1 cellular context compared by ENCODE assay signal in the genomic region with DNA sequence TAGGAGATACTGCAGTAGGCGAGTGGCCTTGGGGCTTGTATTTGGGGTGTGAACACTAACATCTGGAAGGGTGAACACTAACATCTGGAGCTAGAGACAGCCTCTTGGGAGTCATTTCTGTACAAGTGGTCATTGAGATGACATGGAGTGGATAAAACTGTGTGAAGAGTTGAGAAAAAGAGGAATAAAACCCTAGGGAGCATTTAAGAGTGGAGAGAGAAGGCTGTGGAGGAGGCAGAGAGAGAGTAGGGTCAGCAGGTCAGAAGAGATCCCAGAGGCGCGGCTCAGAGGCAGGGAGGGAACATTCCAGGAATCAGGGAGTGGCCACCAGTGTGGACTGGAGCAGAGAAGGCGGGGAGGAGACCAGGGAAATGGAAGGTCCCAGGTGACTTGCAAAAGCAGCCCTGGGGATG.
TF ChIP-seq lines count a peak whose summit lies in the region.

No MANE protein-coding gene starts in this region.

TF ChIP-seq in IMR-90, 13 proteins besides CTCF, POLR2A, EP300 and RAD21:
- TF ChIP-seq BHLHE40 (IDR thresholded peaks at IDR 0.05; ENCODE audit: low read depth, low read length), result no peak
- no peak for TF ChIP-seq NFE2L2 (IDR thresholded peaks at IDR 0.05; ENCODE audit: low read depth, low read length)
- TF ChIP-seq, protein P1, sequence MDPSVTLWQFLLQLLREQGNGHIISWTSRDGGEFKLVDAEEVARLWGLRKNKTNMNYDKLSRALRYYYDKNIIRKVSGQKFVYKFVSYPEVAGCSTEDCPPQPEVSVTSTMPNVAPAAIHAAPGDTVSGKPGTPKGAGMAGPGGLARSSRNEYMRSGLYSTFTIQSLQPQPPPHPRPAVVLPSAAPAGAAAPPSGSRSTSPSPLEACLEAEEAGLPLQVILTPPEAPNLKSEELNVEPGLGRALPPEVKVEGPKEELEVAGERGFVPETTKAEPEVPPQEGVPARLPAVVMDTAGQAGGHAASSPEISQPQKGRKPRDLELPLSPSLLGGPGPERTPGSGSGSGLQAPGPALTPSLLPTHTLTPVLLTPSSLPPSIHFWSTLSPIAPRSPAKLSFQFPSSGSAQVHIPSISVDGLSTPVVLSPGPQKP (IDR thresholded peaks at IDR 0.05; ENCODE audit: borderline replicate concordance, low read depth, low read length), result no peak
- TF ChIP-seq FOS (IDR thresholded peaks at IDR 0.05; ENCODE audit: low read depth, low read length), result no peak
- no peak for TF ChIP-seq MXI1 (IDR thresholded peaks at IDR 0.05; ENCODE audit: borderline replicate concordance, low read depth, low read length)
- TF ChIP-seq RCOR1 (IDR thresholded peaks at IDR 0.05; ENCODE audit: insufficient replicate concordance, low read length), result no peak
- TF ChIP-seq RFX5 (IDR thresholded peaks at IDR 0.05; ENCODE audit: low read depth, low read length), result no peak
- no peak for TF ChIP-seq MAZ (IDR thresholded peaks at IDR 0.05; ENCODE audit: borderline replicate concordance, low read depth, low read length)
- no peak for TF ChIP-seq CEBPB (IDR thresholded peaks at IDR 0.05; ENCODE audit: low read depth, low read length)
- TF ChIP-seq MAFK (IDR thresholded peaks at IDR 0.05; ENCODE audit: low read depth, low read length), result no peak
- TF ChIP-seq SMC3 (IDR thresholded peaks at IDR 0.05; ENCODE audit: low read depth, low read length), result no peak
- TF ChIP-seq, protein P2, sequence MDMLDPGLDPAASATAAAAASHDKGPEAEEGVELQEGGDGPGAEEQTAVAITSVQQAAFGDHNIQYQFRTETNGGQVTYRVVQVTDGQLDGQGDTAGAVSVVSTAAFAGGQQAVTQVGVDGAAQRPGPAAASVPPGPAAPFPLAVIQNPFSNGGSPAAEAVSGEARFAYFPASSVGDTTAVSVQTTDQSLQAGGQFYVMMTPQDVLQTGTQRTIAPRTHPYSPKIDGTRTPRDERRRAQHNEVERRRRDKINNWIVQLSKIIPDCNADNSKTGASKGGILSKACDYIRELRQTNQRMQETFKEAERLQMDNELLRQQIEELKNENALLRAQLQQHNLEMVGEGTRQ (IDR thresholded peaks at IDR 0.05; ENCODE audit: low read depth, low read length), result no peak
- no peak for TF ChIP-seq CHD1 (IDR thresholded peaks at IDR 0.05; ENCODE audit: low read depth, low read length)
